In the genomic region with DNA sequence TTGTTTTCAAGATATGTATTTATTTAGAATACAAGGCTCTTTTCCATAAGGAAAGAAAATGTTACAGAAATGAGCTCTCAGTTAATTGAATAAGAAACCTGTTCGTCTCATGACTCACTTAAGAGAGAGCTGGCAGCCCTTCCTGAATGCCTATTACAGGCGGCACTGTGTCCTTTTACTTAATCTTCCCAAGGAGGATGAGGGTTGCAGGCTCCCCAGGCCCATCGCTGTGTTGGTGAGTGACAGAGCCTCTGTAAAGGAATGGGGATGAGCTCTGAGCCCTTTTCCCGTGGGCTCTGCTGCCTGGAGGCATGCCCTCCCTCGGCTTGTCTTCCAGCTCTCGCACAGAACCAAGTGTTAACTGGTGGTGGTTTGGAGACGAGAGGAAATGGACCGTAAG, we compare ENCODE assay signal across 2 cellular contexts.
TF ChIP-seq lines count a peak whose summit lies in the region.

No MANE protein-coding gene starts in this region.

TF ChIP-seq in HCT116, 20 proteins besides CTCF, POLR2A, EP300 and RAD21 (continued from another document):
- no peak for TF ChIP-seq TCF7L2 (IDR thresholded peaks at IDR 0.05; ENCODE audit: borderline replicate concordance, extremely low read depth, insufficient read depth, insufficient read length)
- no peak for TF ChIP-seq SRF (IDR thresholded peaks at IDR 0.05; ENCODE audit: low read depth)
- TF ChIP-seq, protein P1, sequence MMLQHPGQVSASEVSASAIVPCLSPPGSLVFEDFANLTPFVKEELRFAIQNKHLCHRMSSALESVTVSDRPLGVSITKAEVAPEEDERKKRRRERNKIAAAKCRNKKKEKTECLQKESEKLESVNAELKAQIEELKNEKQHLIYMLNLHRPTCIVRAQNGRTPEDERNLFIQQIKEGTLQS (IDR thresholded peaks at IDR 0.05) = no peak
- no peak for TF ChIP-seq EZH2 (IDR thresholded peaks at IDR 0.05)
- TF ChIP-seq EZH2phosphoT487 (IDR thresholded peaks at IDR 0.05; ENCODE audit: borderline replicate concordance) = no peak
- TF ChIP-seq CEBPB (IDR thresholded peaks at IDR 0.05; ENCODE audit: low read depth) = no peak
- no peak for TF ChIP-seq MAX (IDR thresholded peaks at IDR 0.05)
- no peak for TF ChIP-seq ZBTB33 (IDR thresholded peaks at IDR 0.05; ENCODE audit: extremely low read depth, insufficient replicate concordance, low read length)

TF ChIP-seq in GM12878, 131 proteins besides CTCF, POLR2A, EP300 and RAD21:
- TF ChIP-seq, protein P2, sequence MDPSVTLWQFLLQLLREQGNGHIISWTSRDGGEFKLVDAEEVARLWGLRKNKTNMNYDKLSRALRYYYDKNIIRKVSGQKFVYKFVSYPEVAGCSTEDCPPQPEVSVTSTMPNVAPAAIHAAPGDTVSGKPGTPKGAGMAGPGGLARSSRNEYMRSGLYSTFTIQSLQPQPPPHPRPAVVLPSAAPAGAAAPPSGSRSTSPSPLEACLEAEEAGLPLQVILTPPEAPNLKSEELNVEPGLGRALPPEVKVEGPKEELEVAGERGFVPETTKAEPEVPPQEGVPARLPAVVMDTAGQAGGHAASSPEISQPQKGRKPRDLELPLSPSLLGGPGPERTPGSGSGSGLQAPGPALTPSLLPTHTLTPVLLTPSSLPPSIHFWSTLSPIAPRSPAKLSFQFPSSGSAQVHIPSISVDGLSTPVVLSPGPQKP (IDR thresholded peaks at IDR 0.05; ENCODE audit: low read depth, low read length) = no peak
- TF ChIP-seq MXI1 (IDR thresholded peaks at IDR 0.05; ENCODE audit: low read depth, low read length) (no peak), IRF5 (IDR thresholded peaks at IDR 0.05; ENCODE audit: borderline replicate concordance) (no peak), DPF2 (IDR thresholded peaks at IDR 0.05) (no peak), ZSCAN29 (IDR thresholded peaks at IDR 0.05) (no peak), ASH2L (IDR thresholded peaks at IDR 0.05; ENCODE audit: borderline replicate concordance, low read depth) (no peak)
- TF ChIP-seq, protein P3, sequence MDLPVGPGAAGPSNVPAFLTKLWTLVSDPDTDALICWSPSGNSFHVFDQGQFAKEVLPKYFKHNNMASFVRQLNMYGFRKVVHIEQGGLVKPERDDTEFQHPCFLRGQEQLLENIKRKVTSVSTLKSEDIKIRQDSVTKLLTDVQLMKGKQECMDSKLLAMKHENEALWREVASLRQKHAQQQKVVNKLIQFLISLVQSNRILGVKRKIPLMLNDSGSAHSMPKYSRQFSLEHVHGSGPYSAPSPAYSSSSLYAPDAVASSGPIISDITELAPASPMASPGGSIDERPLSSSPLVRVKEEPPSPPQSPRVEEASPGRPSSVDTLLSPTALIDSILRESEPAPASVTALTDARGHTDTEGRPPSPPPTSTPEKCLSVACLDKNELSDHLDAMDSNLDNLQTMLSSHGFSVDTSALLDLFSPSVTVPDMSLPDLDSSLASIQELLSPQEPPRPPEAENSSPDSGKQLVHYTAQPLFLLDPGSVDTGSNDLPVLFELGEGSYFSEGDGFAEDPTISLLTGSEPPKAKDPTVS (IDR thresholded peaks at IDR 0.05; ENCODE audit: low read depth, low read length) = no peak
